ENCODE assay signal across 23 cellular contexts in the genomic region with DNA sequence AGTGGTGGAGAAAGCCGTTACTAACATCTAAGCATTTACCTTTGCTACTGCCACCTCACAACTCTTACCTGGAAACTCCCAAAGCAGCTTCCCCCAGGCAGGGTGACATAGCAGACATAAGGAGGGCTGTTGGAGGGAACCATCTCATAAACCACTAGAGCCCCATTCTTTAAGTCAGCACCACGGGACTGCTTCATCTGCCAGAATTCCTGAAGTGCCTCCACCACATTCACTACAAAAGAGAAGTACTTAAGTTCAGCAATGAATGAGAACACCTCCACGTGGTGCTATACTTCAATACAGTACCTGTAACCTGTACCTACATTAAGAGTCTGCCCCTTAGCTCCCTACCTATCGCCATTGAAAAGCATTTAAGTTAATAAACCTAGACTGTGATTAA. TPM values are rescaled to one million over a fixed set of nuclear protein-coding genes. Genes with fewer than 3 reads are reported as not detected.
DNase-seq lines count a peak whose midpoint lies in the region; ATAC-seq, FAIRE-seq and TF ChIP-seq lines count a peak whose summit lies in the region.
"Had no signal": no experiment of that assay in that cellular context is flagged by ENCODE, and none has a peak within 500 bp of the region (broad histone marks: within the 10 kb centered on the region; RNA-seq: fewer than 3 reads in every experiment).

No MANE protein-coding gene starts in this region.

- no peak overlapping the region for H3K4ac ChIP-seq in H1 (replicated peaks; ENCODE audit: insufficient read length, low read depth, low read length)

- H3K27ac Mint-ChIP-seq in CD4-positive, CD25-positive, alpha-beta regulatory T cell = peak overlapping the region in 2 of 3 donors; percentile 32 to 51
- H3K27ac Mint-ChIP-seq in activated T-helper 17 cell treated with anti-CD3 and anti-CD28 coated beads, Interleukin-2, amount 50 U/mL, for 72 hours = no peak overlapping the region

- H2BK120ac ChIP-seq in H1 (replicated peaks; ENCODE audit: low read depth, low read length) = no peak overlapping the region

- no peak overlapping the region for H3K23ac ChIP-seq in H1 (ENCODE audit: insufficient read length)

- TF ChIP-seq POLR2A in H1 (IDR thresholded peaks at IDR 0.05; ENCODE audit: control extremely low read depth in 1 of 2, low read depth in 2 of 2, low read length in 2 of 2) (no peak), body of pancreas (IDR thresholded peaks at IDR 0.05) (no peak)

- H3K27ac ChIP-seq in CD4-positive, CD25-positive, alpha-beta regulatory T cell (ENCODE audit: insufficient read depth, low read length, poor library complexity, severe bottlenecking) = no peak overlapping the region
- H3K27ac ChIP-seq in HUES48 (ENCODE audit: low read depth, low read length) (peak overlapping the region; percentile 16), H1 (ENCODE audit: low read depth, low read length) (no peak overlapping the region), body of pancreas (no peak overlapping the region)
- H3K27ac ChIP-seq: SK-N-MC had no signal

- no peak overlapping the region for H4K5ac ChIP-seq in H1 (ENCODE audit: insufficient read length, low read depth, low read length)

- H2BK5ac ChIP-seq in H1 (ENCODE audit: low read depth, low read length) = no peak overlapping the region

- H2BK12ac ChIP-seq in H1 (ENCODE audit: low read depth, low read length) = no peak overlapping the region

- no peak overlapping the region for H3K56ac ChIP-seq in H1 (replicated peaks; ENCODE audit: insufficient read length, low read depth, low read length)

- peaks cover 21 to 55% (median 40%) of the 10 kb centered on the region in 4 donors for H3K4me1 Mint-ChIP-seq in CD4-positive, CD25-positive, alpha-beta regulatory T cell
- peaks cover 17% of the 10 kb centered on the region for H3K4me1 Mint-ChIP-seq in activated T-helper 17 cell treated with anti-CD3 and anti-CD28 coated beads, Interleukin-2, amount 50 U/mL, for 72 hours

- peaks cover 42% of the 10 kb centered on the region for H3K36me3 ChIP-seq in CD4-positive, CD25-positive, alpha-beta regulatory T cell (ENCODE audit: control insufficient read depth, insufficient read depth, low read length)
- H3K36me3 ChIP-seq in HUES48 (ENCODE audit: control insufficient read depth, insufficient read depth, low read length) (no peaks in the 10 kb centered on the region), H1 (ENCODE audit: control insufficient read depth in 2 of 4, insufficient read depth in 4 of 4, low read length in 3 of 4) (no peaks in the 10 kb centered on the region), body of pancreas (replicated peaks in 1 of 2; ENCODE audit: insufficient read depth in 1 of 2, low read depth in 2 of 2) (no peaks in the 10 kb centered on the region)

- TF ChIP-seq EP300 in H1 (IDR thresholded peaks at IDR 0.05; ENCODE audit: borderline replicate concordance in 1 of 2, low read depth in 2 of 2, low read length in 2 of 2) = no peak

- H4K8ac ChIP-seq in H1 (ENCODE audit: extremely low read depth, insufficient read depth, low read length) = no peak overlapping the region

- no peak overlapping the region for H3K4me3 ChIP-seq in CD4-positive, CD25-positive, alpha-beta regulatory T cell (ENCODE audit: low read depth, low read length)
- H3K4me3 ChIP-seq in HUES48 (ENCODE audit: low read depth, low read length) (no peak overlapping the region), H1 (ENCODE audit: extremely low read depth in 1 of 4, insufficient read depth in 2 of 4, low read depth in 3 of 4, low read length in 4 of 4) (no peak overlapping the region), body of pancreas (no peak overlapping the region)
- H3K4me3 ChIP-seq: MG63, SK-N-MC had no signal

- H3K27me3 ChIP-seq in CD4-positive, CD25-positive, alpha-beta regulatory T cell (ENCODE audit: control insufficient read depth, insufficient read depth, low read length) = no peaks in the 10 kb centered on the region
- H3K27me3 ChIP-seq in HUES48 (ENCODE audit: control insufficient read depth, insufficient read depth, low read length) (no peaks in the 10 kb centered on the region), H1 (replicated peaks in 1 of 4; ENCODE audit: control insufficient read depth in 3 of 4, extremely low read depth in 1 of 4, insufficient read depth in 3 of 4, low read length in 3 of 4) (no peaks in the 10 kb centered on the region), body of pancreas (no peaks in the 10 kb centered on the region)
- H3K27me3 ChIP-seq: MG63 had no signal

- no peaks in the 10 kb centered on the region for H3K9me3 ChIP-seq in CD4-positive, CD25-positive, alpha-beta regulatory T cell (ENCODE audit: control insufficient read depth in 2 of 2, low read length in 2 of 2)
- H3K9me3 ChIP-seq in HUES48 (ENCODE audit: control insufficient read depth, insufficient read depth, low read length) = no peaks in the 10 kb centered on the region
- no peaks in the 10 kb centered on the region for H3K9me3 ChIP-seq in H1 (ENCODE audit: insufficient read depth in 2 of 2, low read depth in 1 of 2, low read length in 1 of 2)
- H3K9me3 ChIP-seq in body of pancreas = no peaks in the 10 kb centered on the region
- H3K9me3 ChIP-seq: MG63 had no signal

- FAIRE-seq in H1 (lab: Jason Lieb, UNC) = no peak
- FAIRE-seq: A204.1, GM12891, H54, HTR-8/SVneo had no signal

- TF ChIP-seq CTCF in H1 (IDR thresholded peaks at IDR 0.05; ENCODE audit: control extremely low read depth in 1 of 3, insufficient read depth in 1 of 3, low read depth in 1 of 3, low read length in 3 of 3) (no peak), body of pancreas (IDR thresholded peaks at IDR 0.05) (no peak)

- H3K23me2 ChIP-seq in H1 (ENCODE audit: low read depth, low read length) = no peaks in the 10 kb centered on the region

- no peaks in the 10 kb centered on the region for H3K79me1 ChIP-seq in H1 (ENCODE audit: low read depth, low read length)

- no peak overlapping the region for H3K14ac ChIP-seq in H1 (ENCODE audit: insufficient read length)

- TF ChIP-seq RAD21 in H1 (IDR thresholded peaks at IDR 0.05 in 1 of 2, conservative IDR thresholded peaks at IDR 0.05 in 1 of 2; ENCODE audit: low read depth in 2 of 2, low read length in 2 of 2) = no peak

- H3K4me3 Mint-ChIP-seq in CD4-positive, CD25-positive, alpha-beta regulatory T cell = no peak overlapping the region
- H3K4me3 Mint-ChIP-seq in activated T-helper 17 cell treated with anti-CD3 and anti-CD28 coated beads, Interleukin-2, amount 50 U/mL, for 72 hours = no peak overlapping the region
- H3K4me3 Mint-ChIP-seq: CD4-positive, alpha-beta memory T cell had no signal

- no peak overlapping the region for H2AFZ ChIP-seq in H1 (ENCODE audit: low read length)

- no peaks in the 10 kb centered on the region for H3K27me3 Mint-ChIP-seq in CD4-positive, CD25-positive, alpha-beta regulatory T cell
- H3K27me3 Mint-ChIP-seq in activated T-helper 17 cell treated with anti-CD3 and anti-CD28 coated beads, Interleukin-2, amount 50 U/mL, for 72 hours = no peaks in the 10 kb centered on the region
- H3K27me3 Mint-ChIP-seq: CD4-positive, alpha-beta memory T cell had no signal

- DNase-seq in CD4-positive, CD25-positive, alpha-beta regulatory T cell = no peak
- DNase-seq in H1 (ENCODE audit: low read depth in 1 of 2, low spot score in 2 of 2) = no peak
- DNase-seq in mesenteric fat pad (ENCODE audit: low spot score) = peak; percentile 57
- DNase-seq in body of pancreas = no peak
- DNase-seq: CD4-positive, alpha-beta memory T cell; DMS53; EL; Kasumi-1; MG63; NCI-H1048; NCI-H1436; NCI-H2029; NCI-H510A; NCI-H774; SHP77 had no signal

- 45% methylated on average over 4 of the region's 4 CpGs; no CpG with 5 or more reads in 1 of the 2 experiments for WGBS in H1 (ENCODE audit: extremely low coverage in 1 of 2, insufficient coverage in 1 of 2, insufficient read length in 1 of 2, insufficient replicate concordance in 2 of 2, low coverage in 1 of 2, low lambda C conversion rate in 2 of 2, missing lambda C conversion rate in 1 of 2), 2 experiments
- WGBS in body of pancreas, 2 donors = 75 to 84% methylated on average over 4 of the region's 4 CpGs

- H2AK5ac ChIP-seq in H1 (ENCODE audit: low read depth, low read length) = no peak overlapping the region

- no peaks in the 10 kb centered on the region for H3K79me2 ChIP-seq in H1 (ENCODE audit: control insufficient read depth in 1 of 2, insufficient read depth in 2 of 2, low read length in 2 of 2)

- H3K4me2 ChIP-seq in H1 (ENCODE audit: insufficient read depth in 1 of 2, low read depth in 2 of 2, low read length in 2 of 2) = no peak overlapping the region

- H2BK15ac ChIP-seq in H1 (ENCODE audit: low read length) = no peak overlapping the region

- H3K9ac ChIP-seq in HUES48 (ENCODE audit: low read depth, low read length) = no peak overlapping the region
- no peak overlapping the region for H3K9ac ChIP-seq in H1 (replicated peaks in 1 of 4; ENCODE audit: extremely low read depth in 1 of 4, low read depth in 3 of 4, low read length in 3 of 4)

- ATAC-seq in CD4-positive, CD25-positive, alpha-beta regulatory T cell (ENCODE audit: low read depth in 2 of 2) = no peak
- ATAC-seq in activated T-helper 17 cell treated with anti-CD3 and anti-CD28 coated beads, Interleukin-2, amount 50 U/mL, for 72 hours (replicated peaks) = no peak
- ATAC-seq in GM18520 (IDR thresholded peaks at IDR 0.05; ENCODE audit: unreplicated experiment) = no peak
- ATAC-seq in body of pancreas = no peak

- H4K91ac ChIP-seq in H1 (replicated peaks; ENCODE audit: insufficient read length, low read length) = no peak overlapping the region

- H4K20me1 ChIP-seq in H1 (replicated peaks in 1 of 2; ENCODE audit: control insufficient read depth in 1 of 2, insufficient read depth in 2 of 2, low read length in 2 of 2) = no peaks in the 10 kb centered on the region

- no peak overlapping the region for H2BK20ac ChIP-seq in H1 (ENCODE audit: low read length)

- POLR2A ChIA-PET in H1 (lab: Charles Lee; ENCODE audit: partially characterized antibody) = interaction anchor here (1.0 to 1.2 kb wide), 5 partner anchors 10 to 103 kb away, joined by 3 to 5 read pairs (median 3); a partner anchor contains a TSS

- H3K18ac ChIP-seq in H1 (ENCODE audit: extremely low read depth, low read length) = no peak overlapping the region

- CTCF ChIA-PET in H1 (lab: Charles Lee; ENCODE audit: partially characterized antibody) = no interaction called here

- H3K4me1 ChIP-seq in CD4-positive, CD25-positive, alpha-beta regulatory T cell (ENCODE audit: control insufficient read depth, insufficient read depth, low read length, poor library complexity, severe bottlenecking) = peaks cover 11% of the 10 kb centered on the region
- peaks cover 15% of the 10 kb centered on the region for H3K4me1 ChIP-seq in HUES48 (ENCODE audit: control insufficient read depth, insufficient read depth, low read length)
- H3K4me1 ChIP-seq in H1 (replicated peaks in 1 of 4; ENCODE audit: control insufficient read depth in 3 of 4, insufficient read depth in 4 of 4, low read length in 3 of 4) = peaks cover 0 to 8% (median 2%) of the 10 kb centered on the region in 4 experiments; a peak in 4 of 7 replicates
- H3K4me1 ChIP-seq in body of pancreas = no peaks in the 10 kb centered on the region

- H3K9me3 Mint-ChIP-seq in CD4-positive, CD25-positive, alpha-beta regulatory T cell = no peaks in the 10 kb centered on the region
- H3K9me3 Mint-ChIP-seq in activated T-helper 17 cell treated with anti-CD3 and anti-CD28 coated beads, Interleukin-2, amount 50 U/mL, for 72 hours = no peaks in the 10 kb centered on the region
- H3K9me3 Mint-ChIP-seq: CD4-positive, alpha-beta memory T cell had no signal

- intact Hi-C loops in body of pancreas (cut with DNase I) = no loop called here

- H3K36me3 Mint-ChIP-seq in CD4-positive, CD25-positive, alpha-beta regulatory T cell = peaks cover 26% of the 10 kb centered on the region
- peaks cover 89% of the 10 kb centered on the region for H3K36me3 Mint-ChIP-seq in activated T-helper 17 cell treated with anti-CD3 and anti-CD28 coated beads, Interleukin-2, amount 50 U/mL, for 72 hours (ENCODE audit: low read depth)

RNA-seq across cellular contexts. Expression of a gene that starts 10.3 kb away (rescaled TPM):
- total RNA-seq in CD4-positive, CD25-positive, alpha-beta regulatory T cell = 36.2 TPM
- polyA plus RNA-seq in CD4-positive, CD25-positive, alpha-beta regulatory T cell = 10 to 100 TPM; 21.7 to 26.9 (median 25.9) TPM
- 2.9 and 3.0 TPM in 2 replicates for total RNA-seq in H1 (2021; fragmentation: NEBNext Ultra II Directional; extraction: Animal tissue kit (Norgen Biotek cat#: 25700))
- 3.7 and 3.8 TPM in 2 replicates for polyA plus RNA-seq in H1 (2011; rRNA removed)
- 2.9 TPM for polyA plus RNA-seq in H1 (2011; cell fraction: cytosol; rRNA removed)
- polyA plus RNA-seq in H1 (2011; cell fraction: nucleus; rRNA removed) = 0.67 TPM
- polyA plus RNA-seq in H1 (2012, experiment 1 of 2) = 1.1 to 2.2 TPM (median 1.2 TPM) in 4 replicates
- 1.7 TPM for polyA plus RNA-seq in H1 (2012, experiment 2 of 2)
- polyA plus RNA-seq in H1 (2013, experiment 1 of 2) = 1.9 TPM
- 2.0 TPM for polyA plus RNA-seq in H1 (2013, experiment 2 of 2)
- polyA minus RNA-seq in H1 (2011; rRNA and poly(A)+ RNA removed) = 2.7 TPM in 2 replicates
- 1.7 TPM for polyA minus RNA-seq in H1 (2011; cell fraction: cytosol; rRNA and poly(A)+ RNA removed)
- polyA minus RNA-seq in H1 (2011; cell fraction: nucleus; rRNA and poly(A)+ RNA removed) = 1.3 TPM
- 26.6 TPM for total RNA-seq in mesenteric fat pad
- 10 to 100 TPM; 43.4 to 61.2 TPM for total RNA-seq in activated T-helper 17 cell treated with anti-CD3 and anti-CD28 coated beads, Interleukin-2, amount 50 U/mL, for 72 hours
- 10 to 100 TPM in 1 of 2 donors, 1 to 10 TPM in 1; 8.3 to 16.5 TPM for total RNA-seq in body of pancreas

RNA-seq across cellular contexts. Expression of a gene that starts 16.8 kb away (rescaled TPM):
- total RNA-seq in CD4-positive, CD25-positive, alpha-beta regulatory T cell = 1.6 TPM
- polyA plus RNA-seq in CD4-positive, CD25-positive, alpha-beta regulatory T cell = under 1 TPM; 0.07 to 0.45 (median 0.31) TPM
- total RNA-seq in H1 (2021; fragmentation: NEBNext Ultra II Directional; extraction: Animal tissue kit (Norgen Biotek cat#: 25700)) = 0.20 and 0.46 TPM in 2 replicates
- polyA plus RNA-seq in H1 (2011; rRNA removed) = 0.15 and 0.19 TPM in 2 replicates
- polyA plus RNA-seq in H1 (2011; cell fraction: cytosol; rRNA removed) = 0.10 TPM
- polyA plus RNA-seq in H1 (2011; cell fraction: nucleus; rRNA removed) = 0.33 TPM
- polyA plus RNA-seq in H1 (2012, experiment 1 of 2) = 0.18 to 0.33 TPM (median 0.26 TPM) in 4 replicates
- 0.22 TPM for polyA plus RNA-seq in H1 (2012, experiment 2 of 2)
- 0.08 TPM for polyA plus RNA-seq in H1 (2013, experiment 1 of 2)
- polyA plus RNA-seq in H1 (2013, experiment 2 of 2) = 0.13 TPM
- 0.07 and 0.47 TPM in 2 replicates for polyA minus RNA-seq in H1 (2011; rRNA and poly(A)+ RNA removed)
- polyA minus RNA-seq in H1 (2011; cell fraction: cytosol; rRNA and poly(A)+ RNA removed) = not detected
- 0.70 TPM for polyA minus RNA-seq in H1 (2011; cell fraction: nucleus; rRNA and poly(A)+ RNA removed)
- total RNA-seq in mesenteric fat pad (0.74 TPM), body of pancreas (under 1 TPM in 1 of 2 donors, not detected in 1; 0.66 TPM)
- 1 to 10 TPM; 4.6 to 4.8 TPM for total RNA-seq in activated T-helper 17 cell treated with anti-CD3 and anti-CD28 coated beads, Interleukin-2, amount 50 U/mL, for 72 hours

RNA-seq across cellular contexts. Expression of a gene that starts 16.9 kb away (rescaled TPM):
- total RNA-seq in CD4-positive, CD25-positive, alpha-beta regulatory T cell = 30.8 TPM
- 100 to 1,000 TPM; 103 to 129 (median 109) TPM for polyA plus RNA-seq in CD4-positive, CD25-positive, alpha-beta regulatory T cell
- 2.3 and 3.1 TPM in 2 replicates for total RNA-seq in H1 (2021; fragmentation: NEBNext Ultra II Directional; extraction: Animal tissue kit (Norgen Biotek cat#: 25700))
- 3.5 and 3.9 TPM in 2 replicates for polyA plus RNA-seq in H1 (2011; rRNA removed)
- 5.2 TPM for polyA plus RNA-seq in H1 (2011; cell fraction: cytosol; rRNA removed)
- 3.2 TPM for polyA plus RNA-seq in H1 (2011; cell fraction: nucleus; rRNA removed)
- polyA plus RNA-seq in H1 (2012, experiment 1 of 2) = 4.7 to 7.1 TPM (median 5.3 TPM) in 4 replicates
- 1.7 TPM for polyA plus RNA-seq in H1 (2012, experiment 2 of 2)
- polyA plus RNA-seq in H1 (2013, experiment 1 of 2) = 4.5 TPM
- 4.8 TPM for polyA plus RNA-seq in H1 (2013, experiment 2 of 2)
- polyA minus RNA-seq in H1 (2011; rRNA and poly(A)+ RNA removed) = 1.5 and 1.6 TPM in 2 replicates
- polyA minus RNA-seq in H1 (2011; cell fraction: cytosol; rRNA and poly(A)+ RNA removed) = 1.5 TPM
- polyA minus RNA-seq in H1 (2011; cell fraction: nucleus; rRNA and poly(A)+ RNA removed) = 2.0 TPM
- 30.7 TPM for total RNA-seq in mesenteric fat pad
- total RNA-seq in activated T-helper 17 cell treated with anti-CD3 and anti-CD28 coated beads, Interleukin-2, amount 50 U/mL, for 72 hours = 10 to 100 TPM; 16.9 to 26.0 TPM
- 1 to 10 TPM; 7.8 to 8.6 TPM for total RNA-seq in body of pancreas

RNA-seq across cellular contexts. Expression of a gene that starts 20.3 kb away (rescaled TPM):
- 143 TPM for total RNA-seq in CD4-positive, CD25-positive, alpha-beta regulatory T cell
- 100 to 1,000 TPM; 143 to 176 (median 154) TPM for polyA plus RNA-seq in CD4-positive, CD25-positive, alpha-beta regulatory T cell
- 216 and 222 TPM in 2 replicates for total RNA-seq in H1 (2021; fragmentation: NEBNext Ultra II Directional; extraction: Animal tissue kit (Norgen Biotek cat#: 25700))
- polyA plus RNA-seq in H1 (2011; rRNA removed) = 119 and 125 TPM in 2 replicates
- 276 TPM for polyA plus RNA-seq in H1 (2011; cell fraction: cytosol; rRNA removed)
- 32.3 TPM for polyA plus RNA-seq in H1 (2011; cell fraction: nucleus; rRNA removed)
- 255 to 301 TPM (median 263 TPM) in 4 replicates for polyA plus RNA-seq in H1 (2012, experiment 1 of 2)
- polyA plus RNA-seq in H1 (2012, experiment 2 of 2) = 80.5 TPM
- 166 TPM for polyA plus RNA-seq in H1 (2013, experiment 1 of 2)
- polyA plus RNA-seq in H1 (2013, experiment 2 of 2) = 182 TPM
- polyA minus RNA-seq in H1 (2011; rRNA and poly(A)+ RNA removed) = 35.1 and 39.6 TPM in 2 replicates
- polyA minus RNA-seq in H1 (2011; cell fraction: cytosol; rRNA and poly(A)+ RNA removed) = 52.5 TPM
- 34.9 TPM for polyA minus RNA-seq in H1 (2011; cell fraction: nucleus; rRNA and poly(A)+ RNA removed)
- total RNA-seq in mesenteric fat pad (110 TPM), body of pancreas (10 to 100 TPM; 47.2 to 70.2 TPM)
- total RNA-seq in activated T-helper 17 cell treated with anti-CD3 and anti-CD28 coated beads, Interleukin-2, amount 50 U/mL, for 72 hours = 100 to 1,000 TPM; 222 to 275 TPM

RNA-seq across cellular contexts. Expression of a gene that starts 29.0 kb away (rescaled TPM):
- 14.2 TPM for total RNA-seq in CD4-positive, CD25-positive, alpha-beta regulatory T cell
- polyA plus RNA-seq in CD4-positive, CD25-positive, alpha-beta regulatory T cell = 10 to 100 TPM; 50.4 to 71.8 (median 64.5) TPM
- 8.1 and 9.1 TPM in 2 replicates for total RNA-seq in H1 (2021; fragmentation: NEBNext Ultra II Directional; extraction: Animal tissue kit (Norgen Biotek cat#: 25700))
- polyA plus RNA-seq in H1 (2011; rRNA removed) = 11.0 and 15.1 TPM in 2 replicates
- 16.1 TPM for polyA plus RNA-seq in H1 (2011; cell fraction: cytosol; rRNA removed)
- polyA plus RNA-seq in H1 (2011; cell fraction: nucleus; rRNA removed) = 8.0 TPM
- polyA plus RNA-seq in H1 (2012, experiment 1 of 2) = 8.3 to 11.9 TPM (median 10.0 TPM) in 4 replicates
- polyA plus RNA-seq in H1 (2012, experiment 2 of 2) = 7.0 TPM
- polyA plus RNA-seq in H1 (2013, experiment 1 of 2) = 9.0 TPM
- polyA plus RNA-seq in H1 (2013, experiment 2 of 2) = 9.2 TPM
- 9.0 and 12.4 TPM in 2 replicates for polyA minus RNA-seq in H1 (2011; rRNA and poly(A)+ RNA removed)
- polyA minus RNA-seq in H1 (2011; cell fraction: cytosol; rRNA and poly(A)+ RNA removed) = 15.9 TPM
- polyA minus RNA-seq in H1 (2011; cell fraction: nucleus; rRNA and poly(A)+ RNA removed) = 2.7 TPM
- total RNA-seq in mesenteric fat pad (13.9 TPM), body of pancreas (10 to 100 TPM; 10.5 to 11.4 TPM)
- 10 to 100 TPM; 23.6 to 25.2 TPM for total RNA-seq in activated T-helper 17 cell treated with anti-CD3 and anti-CD28 coated beads, Interleukin-2, amount 50 U/mL, for 72 hours
